ENCODE assay signal across 8 cellular contexts in genomic region chr16:87491522-87492240, GRCh38. TPM values are rescaled to one million over a fixed set of nuclear protein-coding genes. Genes with fewer than 3 reads are reported as not detected.
DNase-seq lines count a peak whose midpoint lies in the region; ATAC-seq and TF ChIP-seq lines count a peak whose summit lies in the region.
"Not testable (repeated sequence)": the region's sequence is repeated elsewhere in the genome, so short reads cannot be mapped to it uniquely, and the experiment has no call there.

No MANE protein-coding gene starts in this region.

- peak overlapping the region; percentile 60 for H3K27ac Mint-ChIP-seq in central memory CD8-positive, alpha-beta T cell (ENCODE audit: low read depth)

- peaks cover 58% of the 10 kb centered on the region for H3K4me1 Mint-ChIP-seq in central memory CD8-positive, alpha-beta T cell

- TF ChIP-seq POLR2A in heart left ventricle (IDR thresholded peaks at IDR 0.05) = not testable (repeated sequence)

- H3K36me3 Mint-ChIP-seq in central memory CD8-positive, alpha-beta T cell (ENCODE audit: insufficient read depth) = peaks cover 22% of the 10 kb centered on the region

- peak overlapping the region; percentile 82 for H3K4me2 ChIP-seq in PC-9

- H3K27me3 Mint-ChIP-seq in central memory CD8-positive, alpha-beta T cell = not testable (repeated sequence)

- not testable (repeated sequence) for H3K9me3 ChIP-seq in HAP-1; PC-9 (ENCODE audit: insufficient read depth, low read depth); heart left ventricle

- H3K27me3 ChIP-seq in HAP-1 (ENCODE audit: low read depth); PC-9 (ENCODE audit: insufficient read depth, low read depth); heart left ventricle: not testable (repeated sequence)

- not testable (repeated sequence) for BruUV-seq in PC-9 (replicated peaks; lab: Mats Ljungman, UMichigan)

- not testable (repeated sequence) for ATAC-seq in central memory CD8-positive, alpha-beta T cell (replicated peaks; ENCODE audit: extremely low read depth, poor library complexity, severe bottlenecking)
- ATAC-seq in heart left ventricle = peak in 1 of 4 donors; percentile 2

- H3K4me3 ChIP-seq in AG04449 (ENCODE audit: low read depth, low read length) (peak overlapping the region; percentile 59), HAP-1 (peak overlapping the region; percentile 50), PC-9 (peak overlapping the region; percentile 55; the same call in 1 of the 2 replicates), heart left ventricle (peak overlapping the region; percentile 29 to 77 (median 56))

- intact Hi-C loops in PC-9 (cut with micrococcal nuclease; ENCODE audit: unreplicated experiment) = not testable (repeated sequence)
- intact Hi-C loops in heart left ventricle (cut with DNase I) = loop anchor here in 5 of 10 donors (2.0 to 10.0 kb wide), 7 partner anchors 27 to 99 kb away; partner anchors contain the start of gene MAP1LC3B (in 1 of the 5)

- not testable (repeated sequence) for H3K27ac ChIP-seq in PC-9
- H3K27ac ChIP-seq in heart left ventricle = peak overlapping the region in 8 of 12 donors; percentile 22 to 69 (median 38)

- not testable (repeated sequence) for H2AFZ ChIP-seq in PC-9

- H3K4me1 ChIP-seq in HAP-1 = peaks cover 11% of the 10 kb centered on the region
- peaks cover 13% of the 10 kb centered on the region; the same call in 1 of the 2 replicates for H3K4me1 ChIP-seq in PC-9 (replicated peaks; ENCODE audit: insufficient read depth)
- H3K4me1 ChIP-seq in heart left ventricle = peaks cover 7 to 58% (median 49%) of the 10 kb centered on the region in 12 donors

- H4K20me1 ChIP-seq in PC-9 (ENCODE audit: insufficient read depth) = peaks cover 15% of the 10 kb centered on the region

- H3F3A ChIP-seq in PC-9 (ENCODE audit: insufficient read depth, low read depth) = not testable (repeated sequence)

- in situ Hi-C loops in HAP-1 (cut with MboI; ENCODE audit: low sequenced_read_pairs) = not testable (repeated sequence)

- H3K9me3 Mint-ChIP-seq in central memory CD8-positive, alpha-beta T cell = not testable (repeated sequence)

- CTCF ChIA-PET in AG04449 (lab: Yijun Ruan, JAX) (interaction anchor here (0.7 to 1.2 kb wide), 2 partner anchors 75 to 144 kb away, joined by 3 read pairs; no protein-coding TSS in a partner anchor), PC-9 (lab: Charles Lee) (interaction anchor here (0.6 kb wide), 1 partner anchor 125 kb away, joined by 3 read pairs; no protein-coding TSS in a partner anchor)

- H3K9me2 ChIP-seq in PC-9 (ENCODE audit: insufficient read depth) = not testable (repeated sequence)

- POLR2A ChIA-PET in AG04449 (lab: Yijun Ruan, JAX); PC-9 (lab: Charles Lee; ENCODE audit: unreplicated experiment): not testable (repeated sequence)

- 6 to 12% (median 9%) methylated on average over 22 to 67 of the region's 67 CpGs for WGBS in heart left ventricle, 4 donors

- H3K4me3 Mint-ChIP-seq in central memory CD8-positive, alpha-beta T cell = peak overlapping the region; percentile 75

- TF ChIP-seq CTCF in AG04449 (IDR thresholded peaks at IDR 0.05; ENCODE audit: insufficient read depth, low read length, missing control alignments); PC-9 (conservative IDR thresholded peaks at IDR 0.05); heart left ventricle (IDR thresholded peaks at IDR 0.05): not testable (repeated sequence)

- not testable (repeated sequence) for DNase-seq in AG04449 (ENCODE audit: low read depth, low spot score); PC-9; central memory CD8-positive, alpha-beta T cell (ENCODE audit: low spot score in 2 of 2)
- DNase-seq in HAP-1 (ENCODE audit: low spot score in 2 of 2) (peak in 1 of 2 experiments; percentile 38), activated T-cell treated with anti-CD3 and anti-CD28 coated beads for 48 hours (ENCODE audit: low read depth) (peak; percentile 14), heart left ventricle (peak in 3 of 5 donors; percentile 27 to 49 (median 39)), myocyte (ENCODE audit: low read depth) (peak; percentile 20)
- peak; percentile 43 for DNase-seq in stimulated activated CD4-positive, alpha-beta T cell treated with anti-CD3 and anti-CD28 coated beads, Interleukin-15, amount 100 ng/mL, for 24 hours

- H3K79me2 ChIP-seq in PC-9 (ENCODE audit: low read depth) = peaks cover 47% of the 10 kb centered on the region

- not testable (repeated sequence) for H3K36me3 ChIP-seq in HAP-1 (replicated peaks); PC-9 (ENCODE audit: low read depth); heart left ventricle

RNA-seq across cellular contexts. Expression of gene ZCCHC14, which starts 1.1 kb away (rescaled TPM):
- total RNA-seq in PC-9 (2021) (17.9 and 19.2 TPM in 2 replicates), heart left ventricle (10 to 100 TPM in 6 of 9 donors, 1 to 10 TPM in 3; 9.2 to 18.4 (median 16.4) TPM), myocyte (7.9 and 11.8 TPM in 2 replicates)
- 10 to 100 TPM in 1 of 2 donors, 1 to 10 TPM in 1; 6.4 to 10.5 TPM for polyA plus RNA-seq in heart left ventricle
- polyA plus RNA-seq in myocyte (2012) = 10.9 TPM
